Comparison of ENCODE assay signal across 17 cellular contexts in the genomic region with DNA sequence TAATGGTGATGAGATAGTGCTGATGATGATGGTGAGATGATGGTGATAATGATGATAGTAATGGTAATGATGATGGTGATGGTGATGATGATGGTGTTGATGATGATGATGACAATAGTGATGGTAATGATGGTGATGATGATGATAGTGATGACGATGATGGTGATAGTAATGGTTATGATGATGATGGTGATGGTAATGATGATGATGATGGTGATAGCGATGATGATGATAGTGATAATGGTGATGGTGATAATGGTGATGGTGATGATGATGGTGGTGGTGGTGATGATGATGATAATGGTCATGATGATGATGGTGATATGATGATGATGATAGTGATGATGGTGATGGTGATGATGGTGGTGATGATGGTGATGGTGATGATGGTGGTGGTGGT.
A peak's percentile ranks its signal among the peaks of the same experiment; 100 is the strongest.
DNase-seq lines count a peak whose midpoint lies in the region; ATAC-seq, FAIRE-seq and TF ChIP-seq lines count a peak whose summit lies in the region.
"Had no signal": no experiment of that assay in that cellular context is flagged by ENCODE, and none has a peak within 500 bp of the region (broad histone marks: within the 10 kb centered on the region; RNA-seq: fewer than 3 reads in every experiment).

No MANE protein-coding gene starts in this region.

- H3K27me3 Mint-ChIP-seq in HFFc6 (ENCODE audit: insufficient read depth) = no peaks in the 10 kb centered on the region

- peaks cover 4% of the 10 kb centered on the region; the same call in 1 of the 2 replicates for H3K9me3 Mint-ChIP-seq in HFFc6

- H3K4me1 ChIP-seq in HEK293 (ENCODE audit: control insufficient read depth, insufficient read depth, low read length) (no peaks in the 10 kb centered on the region), K562 (replicated peaks in 1 of 2; ENCODE audit: control insufficient read depth in 2 of 2, insufficient read depth in 2 of 2, low read length in 2 of 2) (peaks cover 0 to 7% of the 10 kb centered on the region in 2 experiments; a peak in 1 of 5 replicates)

- no TSS peak for BruUV-seq in K562 (replicated peaks; lab: Mats Ljungman, UMichigan)

- H3K4me3 Mint-ChIP-seq in HFFc6 = no peak overlapping the region
- H3K4me3 Mint-ChIP-seq: CD4-positive, alpha-beta memory T cell had no signal

- H3K79me2 ChIP-seq in K562 (ENCODE audit: control insufficient read depth, insufficient read depth, low read length) = no peaks in the 10 kb centered on the region

- ATAC-seq in K562 = no peak

- WGBS in K562 (ENCODE audit: insufficient coverage, low coverage, missing lambda C conversion rate) = 0% methylated on average over 2 of the region's 2 CpGs

- DNase-seq in HTR-8/SVneo (ENCODE audit: insufficient read length, low spot score) (no peak), K562 (ENCODE audit: extremely low read depth in 1 of 4, low spot score in 3 of 4) (no peak), urothelium cell line (ENCODE audit: low spot score) (no peak), GM19240 (ENCODE audit: insufficient read length, low spot score) (no peak), HFFc6 (no peak), UCSD-AML1 (lab: John Stamatoyannopoulos, UW; ENCODE audit: unreplicated experiment) (no peak)
- DNase-seq: C1 segment of cervical spinal cord; Calu3; CD4-positive, alpha-beta memory T cell; COR-L47; DND-41; GOT3; H7; HCEC 1CT had no signal

- POLR2A ChIA-PET in HEK293 (lab: Yijun Ruan, JAX) = no interaction called here
- POLR2A ChIA-PET in K562 (lab: Yijun Ruan, JAX) = no interaction called here

- H3K9me3 ChIP-seq in HEK293 (ENCODE audit: control insufficient read depth, insufficient read depth, low read depth, low read length) (no peaks in the 10 kb centered on the region; the same call in 1 of the 2 replicates), K562 (replicated peaks; ENCODE audit: control insufficient read depth, insufficient read depth, low read depth, low read length) (no peaks in the 10 kb centered on the region)

- H3K9me1 ChIP-seq in K562 (ENCODE audit: control insufficient read depth, insufficient read depth, low read length) = peaks cover 2% of the 10 kb centered on the region

- no peaks in the 10 kb centered on the region; the same call in 1 of the 2 replicates for H3K36me3 Mint-ChIP-seq in HFFc6 (ENCODE audit: low read depth)
- H3K36me3 Mint-ChIP-seq: CD4-positive, alpha-beta memory T cell had no signal

- peak; percentile 92 for FAIRE-seq in HTR-8/SVneo (lab: Jason Lieb, UNC)
- no peak for FAIRE-seq in K562 (lab: Jason Lieb, UNC)
- FAIRE-seq in urothelium cell line (lab: Jason Lieb, UNC) = peak; percentile 99
- FAIRE-seq: G401.6, GM18507 had no signal

- no peak overlapping the region for H3K4me2 ChIP-seq in K562 (ENCODE audit: insufficient read depth, low read length)

- no peak for TF ChIP-seq POLR2A in K562 (conservative IDR thresholded peaks at IDR 0.05)

- H2AFZ ChIP-seq in K562 (ENCODE audit: low read depth, low read length) = no peak overlapping the region

- intact Hi-C loops in K562 (cut with micrococcal nuclease) = no loop called here

- no peaks in the 10 kb centered on the region for H4K20me1 ChIP-seq in K562 (replicated peaks; ENCODE audit: control insufficient read depth, insufficient read depth, low read length)

- TF ChIP-seq CTCF in HEK293 (tag by site-specific recombination; IDR thresholded peaks at IDR 0.05) = no peak
- no peak for TF ChIP-seq CTCF in K562 (IDR thresholded peaks at IDR 0.05 in 2 of 3, conservative IDR thresholded peaks at IDR 0.05 in 1 of 3; ENCODE audit: insufficient read depth in 2 of 3, low read depth in 1 of 3, low read length in 3 of 3)
- no peak for TF ChIP-seq CTCF in HFFc6 (IDR thresholded peaks at IDR 0.05)

- CTCF ChIA-PET in HEK293 (lab: Yijun Ruan, JAX) (no interaction called here), K562 (lab: Yijun Ruan, JAX; ENCODE audit: low intra/inter-chr PET ratio) (no interaction called here)

- TF ChIP-seq EP300 in K562 (IDR thresholded peaks at IDR 0.05; ENCODE audit: low read length) = no peak

- H3K4me1 Mint-ChIP-seq in HFFc6 (ENCODE audit: low read depth) = no peaks in the 10 kb centered on the region
- H3K4me1 Mint-ChIP-seq: CD4-positive, alpha-beta memory T cell had no signal

- no peak overlapping the region for H3K4me3 ChIP-seq in HEK293 (ENCODE audit: low read depth, low read length)
- no peak overlapping the region for H3K4me3 ChIP-seq in K562

- H3K9ac ChIP-seq in K562 (ENCODE audit: insufficient read depth in 1 of 2, low read depth in 2 of 2, low read length in 2 of 2) = no peak overlapping the region

- in situ Hi-C loops in K562 (cut with MboI) = no loop called here

- TF ChIP-seq RAD21 in K562 (CRISPR knock-in tag; conservative IDR thresholded peaks at IDR 0.05 in 1 of 2, IDR thresholded peaks at IDR 0.05 in 1 of 2) = no peak

- H3K27ac Mint-ChIP-seq in HFFc6 = no peak overlapping the region
- H3K27ac Mint-ChIP-seq: CD4-positive, alpha-beta memory T cell had no signal

- peaks cover 0 to 7% of the 10 kb centered on the region in 2 experiments; a peak in 2 of 5 replicates for H3K27me3 ChIP-seq in K562 (ENCODE audit: control insufficient read depth in 2 of 2, insufficient read depth in 2 of 2, low read length in 2 of 2)

- H3K36me3 ChIP-seq in HEK293 (ENCODE audit: control insufficient read depth in 2 of 2, insufficient read depth in 1 of 2, low read length in 2 of 2) = no peaks in the 10 kb centered on the region; a peak in 1 of 3 replicates
- no peaks in the 10 kb centered on the region for H3K36me3 ChIP-seq in K562 (ENCODE audit: control insufficient read depth, insufficient read depth, low read length)

- H3K27ac ChIP-seq in HEK293 (ENCODE audit: extremely low read depth, low read depth, low read length) = no peak overlapping the region
- no peak overlapping the region for H3K27ac ChIP-seq in K562 (ENCODE audit: extremely low read depth, low read depth, low read length)

TF ChIP-seq in HEK293, 187 proteins besides CTCF, POLR2A, EP300 and RAD21 (continues in another document):
- TF ChIP-seq ZNF777 (tag by site-specific recombination; IDR thresholded peaks at IDR 0.05; ENCODE audit: borderline replicate concordance) (0 out of 2 replicates have a peak, but pooled peaks have one; percentile 17), ZNF571 (tag by site-specific recombination; IDR thresholded peaks at IDR 0.05) (0 out of 2 replicates have a peak, but pooled peaks have one; percentile 52), ZNF37A (tag by site-specific recombination; IDR thresholded peaks at IDR 0.05) (no peak), ZNF473 (tag by site-specific recombination; IDR thresholded peaks at IDR 0.05) (0 out of 2 replicates have a peak, but pooled peaks have one; percentile 49), ZNF658 (tag by site-specific recombination; IDR thresholded peaks at IDR 0.05) (peak; percentile 93; the same call in 1 of the 2 replicates), ZNF19 (tag by site-specific recombination; IDR thresholded peaks at IDR 0.05; ENCODE audit: low read depth) (no peak), ZNF169 (tag by site-specific recombination; IDR thresholded peaks at IDR 0.05) (0 out of 2 replicates have a peak, but pooled peaks have one; percentile 19)
- TF ChIP-seq, protein P1, sequence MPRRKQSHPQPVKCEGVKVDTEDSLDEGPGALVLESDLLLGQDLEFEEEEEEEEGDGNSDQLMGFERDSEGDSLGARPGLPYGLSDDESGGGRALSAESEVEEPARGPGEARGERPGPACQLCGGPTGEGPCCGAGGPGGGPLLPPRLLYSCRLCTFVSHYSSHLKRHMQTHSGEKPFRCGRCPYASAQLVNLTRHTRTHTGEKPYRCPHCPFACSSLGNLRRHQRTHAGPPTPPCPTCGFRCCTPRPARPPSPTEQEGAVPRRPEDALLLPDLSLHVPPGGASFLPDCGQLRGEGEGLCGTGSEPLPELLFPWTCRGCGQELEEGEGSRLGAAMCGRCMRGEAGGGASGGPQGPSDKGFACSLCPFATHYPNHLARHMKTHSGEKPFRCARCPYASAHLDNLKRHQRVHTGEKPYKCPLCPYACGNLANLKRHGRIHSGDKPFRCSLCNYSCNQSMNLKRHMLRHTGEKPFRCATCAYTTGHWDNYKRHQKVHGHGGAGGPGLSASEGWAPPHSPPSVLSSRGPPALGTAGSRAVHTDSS (tag by site-specific recombination; IDR thresholded peaks at IDR 0.05) = peak; percentile 98

TF ChIP-seq in K562, 482 proteins besides CTCF, POLR2A, EP300 and RAD21 (continues in another document):
- TF ChIP-seq E2F3 (CRISPR knock-in tag; IDR thresholded peaks at IDR 0.05) (no peak), HDAC1 (IDR thresholded peaks at IDR 0.05) (0 out of 4 replicates have a peak, but pooled peaks of 1 of the 2 experiments have one; percentile 45), ZNF253 (CRISPR knock-in tag; conservative IDR thresholded peaks at IDR 0.05) (no peak), ESRRA (IDR thresholded peaks at IDR 0.05; ENCODE audit: borderline replicate concordance, low read depth) (no peak)
- TF ChIP-seq, protein P2, sequence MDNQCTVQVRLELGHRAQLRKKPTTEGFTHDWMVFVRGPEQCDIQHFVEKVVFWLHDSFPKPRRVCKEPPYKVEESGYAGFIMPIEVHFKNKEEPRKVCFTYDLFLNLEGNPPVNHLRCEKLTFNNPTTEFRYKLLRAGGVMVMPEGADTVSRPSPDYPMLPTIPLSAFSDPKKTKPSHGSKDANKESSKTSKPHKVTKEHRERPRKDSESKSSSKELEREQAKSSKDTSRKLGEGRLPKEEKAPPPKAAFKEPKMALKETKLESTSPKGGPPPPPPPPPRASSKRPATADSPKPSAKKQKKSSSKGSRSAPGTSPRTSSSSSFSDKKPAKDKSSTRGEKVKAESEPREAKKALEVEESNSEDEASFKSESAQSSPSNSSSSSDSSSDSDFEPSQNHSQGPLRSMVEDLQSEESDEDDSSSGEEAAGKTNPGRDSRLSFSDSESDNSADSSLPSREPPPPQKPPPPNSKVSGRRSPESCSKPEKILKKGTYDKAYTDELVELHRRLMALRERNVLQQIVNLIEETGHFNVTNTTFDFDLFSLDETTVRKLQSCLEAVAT (IDR thresholded peaks at IDR 0.05) = no peak
- TF ChIP-seq, protein P3, sequence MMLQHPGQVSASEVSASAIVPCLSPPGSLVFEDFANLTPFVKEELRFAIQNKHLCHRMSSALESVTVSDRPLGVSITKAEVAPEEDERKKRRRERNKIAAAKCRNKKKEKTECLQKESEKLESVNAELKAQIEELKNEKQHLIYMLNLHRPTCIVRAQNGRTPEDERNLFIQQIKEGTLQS (IDR thresholded peaks at IDR 0.05) = peak; percentile 38; the same call in 1 of the 2 replicates
- TF ChIP-seq, protein P3 (CRISPR knock-in tag; conservative IDR thresholded peaks at IDR 0.05) = no peak
